In the genomic region with DNA sequence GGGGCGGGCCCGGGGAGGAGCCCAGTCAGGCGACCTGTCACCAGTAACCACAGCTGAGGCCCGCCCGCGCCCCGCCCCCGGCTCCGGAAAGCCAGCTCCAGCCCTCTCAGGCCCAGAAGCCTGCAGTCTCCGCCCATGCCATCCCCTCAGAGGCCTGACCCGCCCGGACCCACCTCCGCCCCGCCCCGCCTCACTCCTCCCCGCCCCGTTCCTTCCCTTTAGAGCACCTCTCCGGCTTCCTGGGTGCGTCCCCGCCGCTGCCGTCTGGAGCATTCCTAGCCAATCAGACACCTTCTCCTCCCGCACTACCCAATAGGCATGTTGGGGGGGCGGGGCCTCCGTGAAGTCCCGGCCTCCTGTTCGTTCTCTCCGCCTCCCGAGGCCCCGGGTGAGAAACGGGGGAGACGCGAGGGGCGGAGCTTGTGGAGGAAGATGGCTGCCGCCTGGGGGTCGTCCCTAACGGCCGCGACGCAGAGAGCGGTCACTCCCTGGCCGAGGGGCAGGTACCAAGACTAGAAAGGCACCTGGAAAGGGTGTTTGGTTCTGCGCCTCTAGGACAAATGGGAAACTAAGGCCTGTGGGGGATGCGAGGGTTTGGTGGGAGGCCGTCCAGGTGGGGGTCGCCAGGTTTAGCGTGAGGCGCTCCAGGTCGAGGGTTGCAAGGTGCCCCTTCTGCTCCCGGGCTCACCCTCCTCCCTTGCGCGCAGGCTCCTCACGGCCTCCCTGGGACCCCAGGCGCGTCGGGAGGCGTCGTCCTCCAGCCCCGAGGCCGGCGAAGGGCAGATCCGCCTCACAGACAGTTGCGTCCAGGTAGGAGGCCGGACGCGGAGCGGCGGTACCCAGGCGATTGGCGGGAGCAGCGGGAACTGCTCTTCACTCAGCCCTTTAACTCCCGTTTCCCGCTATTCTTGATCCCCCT, we compare ENCODE assay signal across 1 cellular context.
A peak's percentile ranks its signal among the peaks of the same experiment; 100 is the strongest.
TF ChIP-seq lines count a peak whose summit lies in the region.

Gene ISCA2, plus strand, starts transcription at position 423 of the 919 bp plus-strand sequence. Its CDS starts 10 bp downstream, at position 433.

TF ChIP-seq in HepG2, 621 proteins besides CTCF, POLR2A, EP300 and RAD21 (continued from another document):
- TF ChIP-seq, protein P1, sequence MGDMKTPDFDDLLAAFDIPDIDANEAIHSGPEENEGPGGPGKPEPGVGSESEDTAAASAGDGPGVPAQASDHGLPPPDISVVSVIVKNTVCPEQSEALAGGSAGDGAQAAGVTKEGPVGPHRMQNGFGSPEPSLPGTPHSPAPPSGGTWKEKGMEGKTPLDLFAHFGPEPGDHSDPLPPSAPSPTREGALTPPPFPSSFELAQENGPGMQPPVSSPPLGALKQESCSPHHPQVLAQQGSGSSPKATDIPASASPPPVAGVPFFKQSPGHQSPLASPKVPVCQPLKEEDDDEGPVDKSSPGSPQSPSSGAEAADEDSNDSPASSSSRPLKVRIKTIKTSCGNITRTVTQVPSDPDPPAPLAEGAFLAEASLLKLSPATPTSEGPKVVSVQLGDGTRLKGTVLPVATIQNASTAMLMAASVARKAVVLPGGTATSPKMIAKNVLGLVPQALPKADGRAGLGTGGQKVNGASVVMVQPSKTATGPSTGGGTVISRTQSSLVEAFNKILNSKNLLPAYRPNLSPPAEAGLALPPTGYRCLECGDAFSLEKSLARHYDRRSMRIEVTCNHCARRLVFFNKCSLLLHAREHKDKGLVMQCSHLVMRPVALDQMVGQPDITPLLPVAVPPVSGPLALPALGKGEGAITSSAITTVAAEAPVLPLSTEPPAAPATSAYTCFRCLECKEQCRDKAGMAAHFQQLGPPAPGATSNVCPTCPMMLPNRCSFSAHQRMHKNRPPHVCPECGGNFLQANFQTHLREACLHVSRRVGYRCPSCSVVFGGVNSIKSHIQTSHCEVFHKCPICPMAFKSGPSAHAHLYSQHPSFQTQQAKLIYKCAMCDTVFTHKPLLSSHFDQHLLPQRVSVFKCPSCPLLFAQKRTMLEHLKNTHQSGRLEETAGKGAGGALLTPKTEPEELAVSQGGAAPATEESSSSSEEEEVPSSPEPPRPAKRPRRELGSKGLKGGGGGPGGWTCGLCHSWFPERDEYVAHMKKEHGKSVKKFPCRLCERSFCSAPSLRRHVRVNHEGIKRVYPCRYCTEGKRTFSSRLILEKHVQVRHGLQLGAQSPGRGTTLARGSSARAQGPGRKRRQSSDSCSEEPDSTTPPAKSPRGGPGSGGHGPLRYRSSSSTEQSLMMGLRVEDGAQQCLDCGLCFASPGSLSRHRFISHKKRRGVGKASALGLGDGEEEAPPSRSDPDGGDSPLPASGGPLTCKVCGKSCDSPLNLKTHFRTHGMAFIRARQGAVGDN (CRISPR knock-in tag; IDR thresholded peaks at IDR 0.05): peak; percentile 68
- TF ChIP-seq, protein P2, sequence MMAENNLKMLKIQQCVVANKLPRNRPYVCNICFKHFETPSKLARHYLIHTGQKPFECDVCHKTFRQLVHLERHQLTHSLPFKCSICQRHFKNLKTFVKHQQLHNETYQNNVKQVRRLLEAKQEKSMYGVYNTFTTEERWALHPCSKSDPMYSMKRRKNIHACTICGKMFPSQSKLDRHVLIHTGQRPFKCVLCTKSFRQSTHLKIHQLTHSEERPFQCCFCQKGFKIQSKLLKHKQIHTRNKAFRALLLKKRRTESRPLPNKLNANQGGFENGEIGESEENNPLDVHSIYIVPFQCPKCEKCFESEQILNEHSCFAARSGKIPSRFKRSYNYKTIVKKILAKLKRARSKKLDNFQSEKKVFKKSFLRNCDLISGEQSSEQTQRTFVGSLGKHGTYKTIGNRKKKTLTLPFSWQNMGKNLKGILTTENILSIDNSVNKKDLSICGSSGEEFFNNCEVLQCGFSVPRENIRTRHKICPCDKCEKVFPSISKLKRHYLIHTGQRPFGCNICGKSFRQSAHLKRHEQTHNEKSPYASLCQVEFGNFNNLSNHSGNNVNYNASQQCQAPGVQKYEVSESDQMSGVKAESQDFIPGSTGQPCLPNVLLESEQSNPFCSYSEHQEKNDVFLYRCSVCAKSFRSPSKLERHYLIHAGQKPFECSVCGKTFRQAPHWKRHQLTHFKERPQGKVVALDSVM (CRISPR knock-in tag; IDR thresholded peaks at IDR 0.05): peak; percentile 43; the same call in 1 of the 2 replicates
- peak; percentile 93 for TF ChIP-seq YY1 (IDR thresholded peaks at IDR 0.05; ENCODE audit: insufficient read depth, insufficient replicate concordance, low read depth, low read length)
